Comparison of ENCODE assay signal across 1 cellular context in the genomic region with DNA sequence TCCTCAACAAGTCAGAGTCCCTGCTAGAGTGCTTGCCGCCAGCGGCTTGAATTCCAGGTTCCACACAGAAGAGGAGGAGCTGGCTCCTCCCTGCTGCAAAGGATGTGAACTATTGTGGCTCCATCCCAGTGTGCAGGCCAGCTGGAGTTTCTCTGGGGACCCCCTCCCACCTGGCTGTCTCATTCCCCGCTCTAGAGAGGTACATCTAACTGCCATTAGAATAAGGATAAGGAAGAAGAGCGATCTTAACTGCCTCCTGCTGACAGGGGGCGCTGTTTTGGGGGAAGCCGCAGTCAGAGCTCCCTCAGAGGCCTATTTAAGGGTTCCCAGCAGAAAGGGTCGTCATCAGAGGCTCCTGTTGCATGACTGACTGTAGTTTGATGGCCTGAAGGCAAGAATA.
A peak's percentile ranks its signal among the peaks of the same experiment; 100 is the strongest.
TF ChIP-seq lines count a peak whose summit lies in the region.

No MANE protein-coding gene starts in this region.

TF ChIP-seq in K562, 482 proteins besides CTCF, POLR2A, EP300 and RAD21 (continues in another document):
- TF ChIP-seq SMARCB1 (IDR thresholded peaks at IDR 0.05; ENCODE audit: insufficient read length, low read depth) (no peak), NFE2L1 (tag; IDR thresholded peaks at IDR 0.05; ENCODE audit: borderline replicate concordance, low read depth) (no peak), MIER1 (IDR thresholded peaks at IDR 0.05; ENCODE audit: low read depth) (no peak), NFXL1 (CRISPR knock-in tag; IDR thresholded peaks at IDR 0.05) (no peak), GTF2A2 (tag; IDR thresholded peaks at IDR 0.05) (no peak), ZNF217 (CRISPR knock-in tag; IDR thresholded peaks at IDR 0.05) (no peak), DACH1 (IDR thresholded peaks at IDR 0.05; ENCODE audit: partially characterized antibody) (no peak), ZC3H8 (IDR thresholded peaks at IDR 0.05) (no peak), KDM5B (IDR thresholded peaks at IDR 0.05; ENCODE audit: insufficient replicate concordance, low read depth, low read length) (no peak), SMARCA5 (IDR thresholded peaks at IDR 0.05) (no peak), ZFX (CRISPR knock-in tag; IDR thresholded peaks at IDR 0.05) (no peak), BRD4 (IDR thresholded peaks at IDR 0.05) (no peak), TAF1 (IDR thresholded peaks at IDR 0.05; ENCODE audit: control insufficient read depth, extremely low read depth, insufficient read depth, low read length, severe bottlenecking) (no peak), MTA3 (IDR thresholded peaks at IDR 0.05; ENCODE audit: borderline replicate concordance) (0 out of 2 replicates have a peak, but pooled peaks have one; percentile 30), CREBBP (IDR thresholded peaks at IDR 0.05; ENCODE audit: low read depth, low read length) (no peak), L3MBTL2 (IDR thresholded peaks at IDR 0.05) (0 out of 2 replicates have a peak, but pooled peaks have one; percentile 20), ZNF507 (tag; conservative IDR thresholded peaks at IDR 0.05) (no peak), ZNF175 (CRISPR knock-in tag; IDR thresholded peaks at IDR 0.05; ENCODE audit: low read depth) (no peak), ZNF766 (CRISPR knock-in tag; conservative IDR thresholded peaks at IDR 0.05) (no peak), ERF (CRISPR knock-in tag; IDR thresholded peaks at IDR 0.05) (no peak), CC2D1A (IDR thresholded peaks at IDR 0.05) (peak; percentile 78), ZNF431 (CRISPR knock-in tag; IDR thresholded peaks at IDR 0.05) (no peak), NR4A1 (CRISPR knock-in tag; IDR thresholded peaks at IDR 0.05) (no peak), NR4A1 (tag; IDR thresholded peaks at IDR 0.05) (no peak), PCBP1 (IDR thresholded peaks at IDR 0.05; ENCODE audit: low read depth, low read length, poor library complexity, severe bottlenecking) (no peak), RBM17 (IDR thresholded peaks at IDR 0.05; ENCODE audit: borderline replicate concordance, low read depth, low read length) (no peak), JUND (IDR thresholded peaks at IDR 0.05; ENCODE audit: borderline replicate concordance, low read depth, low read length) (0 out of 2 replicates have a peak, but pooled peaks have one; percentile 14), JUND (tag; IDR thresholded peaks at IDR 0.05; ENCODE audit: borderline replicate concordance, low read depth, low read length) (no peak; the same call in 2 of the 3 replicates), SMARCC2 (IDR thresholded peaks at IDR 0.05; ENCODE audit: low read depth) (no peak), KLF6 (CRISPR knock-in tag; IDR thresholded peaks at IDR 0.05; ENCODE audit: borderline replicate concordance) (no peak), COPS2 (conservative IDR thresholded peaks at IDR 0.05) (no peak), ATF7 (IDR thresholded peaks at IDR 0.05) (no peak), ZNF717 (CRISPR knock-in tag; IDR thresholded peaks at IDR 0.05) (no peak), ZNF3 (CRISPR knock-in tag; IDR thresholded peaks at IDR 0.05) (no peak), POLR3A (IDR thresholded peaks at IDR 0.05; ENCODE audit: borderline replicate concordance, extremely low read depth, insufficient read depth, insufficient read length) (no peak), FOXP1 (CRISPR knock-in tag; IDR thresholded peaks at IDR 0.05) (no peak), EHMT2 (IDR thresholded peaks at IDR 0.05) (no peak; the same call in 1 of the 2 replicates), ZBTB7A (IDR thresholded peaks at IDR 0.05; ENCODE audit: borderline replicate concordance, control insufficient read depth, low read depth, low read length) (0 out of 2 replicates have a peak, but pooled peaks have one; percentile 16), CXXC5 (CRISPR knock-in tag; IDR thresholded peaks at IDR 0.05) (0 out of 2 replicates have a peak, but pooled peaks have one; percentile 13), ZNF197 (CRISPR knock-in tag; IDR thresholded peaks at IDR 0.05; ENCODE audit: low read depth) (no peak), NFRKB (IDR thresholded peaks at IDR 0.05; ENCODE audit: low read depth) (no peak), HMG20A (CRISPR knock-in tag; conservative IDR thresholded peaks at IDR 0.05) (no peak), XRCC5 (IDR thresholded peaks at IDR 0.05; ENCODE audit: low read depth, low read length) (no peak), SP2 (IDR thresholded peaks at IDR 0.05; ENCODE audit: extremely low read depth, low read depth, low read length, poor library complexity, severe bottlenecking) (no peak), ZNF780A (CRISPR knock-in tag; IDR thresholded peaks at IDR 0.05) (no peak), ZBED1 (IDR thresholded peaks at IDR 0.05) (no peak), TRIM24 (IDR thresholded peaks at IDR 0.05) (no peak), POLR2B (IDR thresholded peaks at IDR 0.05; ENCODE audit: low read depth, partially characterized antibody) (no peak), RAD51 (IDR thresholded peaks at IDR 0.05; ENCODE audit: borderline replicate concordance, low read depth) (no peak), TCFL5 (CRISPR knock-in tag; conservative IDR thresholded peaks at IDR 0.05) (no peak)
- TF ChIP-seq, protein P1, sequence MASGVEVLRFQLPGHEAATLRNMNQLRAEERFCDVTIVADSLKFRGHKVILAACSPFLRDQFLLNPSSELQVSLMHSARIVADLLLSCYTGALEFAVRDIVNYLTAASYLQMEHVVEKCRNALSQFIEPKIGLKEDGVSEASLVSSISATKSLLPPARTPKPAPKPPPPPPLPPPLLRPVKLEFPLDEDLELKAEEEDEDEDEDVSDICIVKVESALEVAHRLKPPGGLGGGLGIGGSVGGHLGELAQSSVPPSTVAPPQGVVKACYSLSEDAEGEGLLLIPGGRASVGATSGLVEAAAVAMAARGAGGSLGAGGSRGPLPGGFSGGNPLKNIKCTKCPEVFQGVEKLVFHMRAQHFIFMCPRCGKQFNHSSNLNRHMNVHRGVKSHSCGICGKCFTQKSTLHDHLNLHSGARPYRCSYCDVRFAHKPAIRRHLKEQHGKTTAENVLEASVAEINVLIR (CRISPR knock-in tag; IDR thresholded peaks at IDR 0.05) = no peak
- TF ChIP-seq, protein P2, sequence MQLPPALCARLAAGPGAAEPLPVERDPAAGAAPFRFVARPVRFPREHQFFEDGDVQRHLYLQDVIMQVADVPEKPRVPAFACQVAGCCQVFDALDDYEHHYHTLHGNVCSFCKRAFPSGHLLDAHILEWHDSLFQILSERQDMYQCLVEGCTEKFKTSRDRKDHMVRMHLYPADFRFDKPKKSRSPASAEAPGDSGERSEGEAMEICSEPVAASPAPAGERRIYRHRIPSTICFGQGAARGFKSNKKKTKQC (CRISPR knock-in tag; IDR thresholded peaks at IDR 0.05) = no peak
- TF ChIP-seq, protein P3, sequence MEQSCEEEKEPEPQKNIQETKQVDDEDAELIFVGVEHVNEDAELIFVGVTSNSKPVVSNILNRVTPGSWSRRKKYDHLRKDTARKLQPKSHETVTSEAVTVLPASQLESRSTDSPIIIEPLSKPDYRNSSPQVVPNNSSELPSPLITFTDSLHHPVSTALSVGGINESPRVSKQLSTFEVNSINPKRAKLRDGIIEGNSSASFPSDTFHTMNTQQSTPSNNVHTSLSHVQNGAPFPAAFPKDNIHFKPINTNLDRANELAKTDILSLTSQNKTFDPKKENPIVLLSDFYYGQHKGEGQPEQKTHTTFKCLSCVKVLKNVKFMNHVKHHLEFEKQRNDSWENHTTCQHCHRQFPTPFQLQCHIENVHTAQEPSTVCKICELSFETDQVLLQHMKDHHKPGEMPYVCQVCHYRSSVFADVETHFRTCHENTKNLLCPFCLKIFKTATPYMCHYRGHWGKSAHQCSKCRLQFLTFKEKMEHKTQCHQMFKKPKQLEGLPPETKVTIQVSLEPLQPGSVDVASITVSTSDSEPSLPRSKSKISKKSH (CRISPR knock-in tag; IDR thresholded peaks at IDR 0.05) = no peak
- TF ChIP-seq, protein P4, sequence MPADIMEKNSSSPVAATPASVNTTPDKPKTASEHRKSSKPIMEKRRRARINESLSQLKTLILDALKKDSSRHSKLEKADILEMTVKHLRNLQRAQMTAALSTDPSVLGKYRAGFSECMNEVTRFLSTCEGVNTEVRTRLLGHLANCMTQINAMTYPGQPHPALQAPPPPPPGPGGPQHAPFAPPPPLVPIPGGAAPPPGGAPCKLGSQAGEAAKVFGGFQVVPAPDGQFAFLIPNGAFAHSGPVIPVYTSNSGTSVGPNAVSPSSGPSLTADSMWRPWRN (IDR thresholded peaks at IDR 0.05; ENCODE audit: low read depth) = no peak
- TF ChIP-seq, protein P5, sequence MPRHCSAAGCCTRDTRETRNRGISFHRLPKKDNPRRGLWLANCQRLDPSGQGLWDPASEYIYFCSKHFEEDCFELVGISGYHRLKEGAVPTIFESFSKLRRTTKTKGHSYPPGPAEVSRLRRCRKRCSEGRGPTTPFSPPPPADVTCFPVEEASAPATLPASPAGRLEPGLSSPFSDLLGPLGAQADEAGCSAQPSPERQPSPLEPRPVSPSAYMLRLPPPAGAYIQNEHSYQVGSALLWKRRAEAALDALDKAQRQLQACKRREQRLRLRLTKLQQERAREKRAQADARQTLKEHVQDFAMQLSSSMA (CRISPR knock-in tag; IDR thresholded peaks at IDR 0.05) = no peak
- TF ChIP-seq, protein P6, sequence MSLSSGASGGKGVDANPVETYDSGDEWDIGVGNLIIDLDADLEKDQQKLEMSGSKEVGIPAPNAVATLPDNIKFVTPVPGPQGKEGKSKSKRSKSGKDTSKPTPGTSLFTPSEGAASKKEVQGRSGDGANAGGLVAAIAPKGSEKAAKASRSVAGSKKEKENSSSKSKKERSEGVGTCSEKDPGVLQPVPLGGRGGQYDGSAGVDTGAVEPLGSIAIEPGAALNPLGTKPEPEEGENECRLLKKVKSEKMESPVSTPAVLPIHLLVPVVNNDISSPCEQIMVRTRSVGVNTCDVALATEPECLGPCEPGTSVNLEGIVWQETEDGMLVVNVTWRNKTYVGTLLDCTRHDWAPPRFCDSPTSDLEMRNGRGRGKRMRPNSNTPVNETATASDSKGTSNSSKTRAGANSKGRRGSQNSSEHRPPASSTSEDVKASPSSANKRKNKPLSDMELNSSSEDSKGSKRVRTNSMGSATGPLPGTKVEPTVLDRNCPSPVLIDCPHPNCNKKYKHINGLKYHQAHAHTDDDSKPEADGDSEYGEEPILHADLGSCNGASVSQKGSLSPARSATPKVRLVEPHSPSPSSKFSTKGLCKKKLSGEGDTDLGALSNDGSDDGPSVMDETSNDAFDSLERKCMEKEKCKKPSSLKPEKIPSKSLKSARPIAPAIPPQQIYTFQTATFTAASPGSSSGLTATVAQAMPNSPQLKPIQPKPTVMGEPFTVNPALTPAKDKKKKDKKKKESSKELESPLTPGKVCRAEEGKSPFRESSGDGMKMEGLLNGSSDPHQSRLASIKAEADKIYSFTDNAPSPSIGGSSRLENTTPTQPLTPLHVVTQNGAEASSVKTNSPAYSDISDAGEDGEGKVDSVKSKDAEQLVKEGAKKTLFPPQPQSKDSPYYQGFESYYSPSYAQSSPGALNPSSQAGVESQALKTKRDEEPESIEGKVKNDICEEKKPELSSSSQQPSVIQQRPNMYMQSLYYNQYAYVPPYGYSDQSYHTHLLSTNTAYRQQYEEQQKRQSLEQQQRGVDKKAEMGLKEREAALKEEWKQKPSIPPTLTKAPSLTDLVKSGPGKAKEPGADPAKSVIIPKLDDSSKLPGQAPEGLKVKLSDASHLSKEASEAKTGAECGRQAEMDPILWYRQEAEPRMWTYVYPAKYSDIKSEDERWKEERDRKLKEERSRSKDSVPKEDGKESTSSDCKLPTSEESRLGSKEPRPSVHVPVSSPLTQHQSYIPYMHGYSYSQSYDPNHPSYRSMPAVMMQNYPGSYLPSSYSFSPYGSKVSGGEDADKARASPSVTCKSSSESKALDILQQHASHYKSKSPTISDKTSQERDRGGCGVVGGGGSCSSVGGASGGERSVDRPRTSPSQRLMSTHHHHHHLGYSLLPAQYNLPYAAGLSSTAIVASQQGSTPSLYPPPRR (CRISPR knock-in tag; IDR thresholded peaks at IDR 0.05; ENCODE audit: borderline replicate concordance) = no peak
- TF ChIP-seq, protein P7, sequence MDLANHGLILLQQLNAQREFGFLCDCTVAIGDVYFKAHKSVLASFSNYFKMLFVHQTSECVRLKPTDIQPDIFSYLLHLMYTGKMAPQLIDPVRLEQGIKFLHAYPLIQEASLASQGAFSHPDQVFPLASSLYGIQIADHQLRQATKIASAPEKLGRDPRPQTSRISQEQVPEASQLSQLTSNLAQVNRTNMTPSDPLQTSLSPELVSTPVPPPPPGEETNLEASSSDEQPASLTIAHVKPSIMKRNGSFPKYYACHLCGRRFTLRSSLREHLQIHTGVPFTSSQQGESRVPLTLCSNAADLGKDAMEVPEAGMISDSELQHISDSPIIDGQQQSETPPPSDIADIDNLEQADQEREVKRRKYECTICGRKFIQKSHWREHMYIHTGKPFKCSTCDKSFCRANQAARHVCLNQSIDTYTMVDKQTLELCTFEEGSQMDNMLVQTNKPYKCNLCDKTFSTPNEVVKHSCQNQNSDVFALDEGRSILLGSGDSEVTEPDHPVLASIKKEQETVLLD (IDR thresholded peaks at IDR 0.05) = no peak
- TF ChIP-seq, protein P8, sequence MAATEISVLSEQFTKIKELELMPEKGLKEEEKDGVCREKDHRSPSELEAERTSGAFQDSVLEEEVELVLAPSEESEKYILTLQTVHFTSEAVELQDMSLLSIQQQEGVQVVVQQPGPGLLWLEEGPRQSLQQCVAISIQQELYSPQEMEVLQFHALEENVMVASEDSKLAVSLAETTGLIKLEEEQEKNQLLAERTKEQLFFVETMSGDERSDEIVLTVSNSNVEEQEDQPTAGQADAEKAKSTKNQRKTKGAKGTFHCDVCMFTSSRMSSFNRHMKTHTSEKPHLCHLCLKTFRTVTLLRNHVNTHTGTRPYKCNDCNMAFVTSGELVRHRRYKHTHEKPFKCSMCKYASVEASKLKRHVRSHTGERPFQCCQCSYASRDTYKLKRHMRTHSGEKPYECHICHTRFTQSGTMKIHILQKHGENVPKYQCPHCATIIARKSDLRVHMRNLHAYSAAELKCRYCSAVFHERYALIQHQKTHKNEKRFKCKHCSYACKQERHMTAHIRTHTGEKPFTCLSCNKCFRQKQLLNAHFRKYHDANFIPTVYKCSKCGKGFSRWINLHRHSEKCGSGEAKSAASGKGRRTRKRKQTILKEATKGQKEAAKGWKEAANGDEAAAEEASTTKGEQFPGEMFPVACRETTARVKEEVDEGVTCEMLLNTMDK (IDR thresholded peaks at IDR 0.05; ENCODE audit: borderline replicate concordance, insufficient read depth, low read depth, low read length, poor library complexity, severe bottlenecking) = peak; percentile 56
- TF ChIP-seq, protein P9, sequence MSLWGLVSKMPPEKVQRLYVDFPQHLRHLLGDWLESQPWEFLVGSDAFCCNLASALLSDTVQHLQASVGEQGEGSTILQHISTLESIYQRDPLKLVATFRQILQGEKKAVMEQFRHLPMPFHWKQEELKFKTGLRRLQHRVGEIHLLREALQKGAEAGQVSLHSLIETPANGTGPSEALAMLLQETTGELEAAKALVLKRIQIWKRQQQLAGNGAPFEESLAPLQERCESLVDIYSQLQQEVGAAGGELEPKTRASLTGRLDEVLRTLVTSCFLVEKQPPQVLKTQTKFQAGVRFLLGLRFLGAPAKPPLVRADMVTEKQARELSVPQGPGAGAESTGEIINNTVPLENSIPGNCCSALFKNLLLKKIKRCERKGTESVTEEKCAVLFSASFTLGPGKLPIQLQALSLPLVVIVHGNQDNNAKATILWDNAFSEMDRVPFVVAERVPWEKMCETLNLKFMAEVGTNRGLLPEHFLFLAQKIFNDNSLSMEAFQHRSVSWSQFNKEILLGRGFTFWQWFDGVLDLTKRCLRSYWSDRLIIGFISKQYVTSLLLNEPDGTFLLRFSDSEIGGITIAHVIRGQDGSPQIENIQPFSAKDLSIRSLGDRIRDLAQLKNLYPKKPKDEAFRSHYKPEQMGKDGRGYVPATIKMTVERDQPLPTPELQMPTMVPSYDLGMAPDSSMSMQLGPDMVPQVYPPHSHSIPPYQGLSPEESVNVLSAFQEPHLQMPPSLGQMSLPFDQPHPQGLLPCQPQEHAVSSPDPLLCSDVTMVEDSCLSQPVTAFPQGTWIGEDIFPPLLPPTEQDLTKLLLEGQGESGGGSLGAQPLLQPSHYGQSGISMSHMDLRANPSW (CRISPR knock-in tag; IDR thresholded peaks at IDR 0.05) = no peak
